8 cellular contexts compared by ENCODE assay signal in genomic region chr20:47502271-47502730, GRCh38. TPM values are rescaled to one million over a fixed set of nuclear protein-coding genes. Genes with fewer than 3 reads are reported as not detected.
DNase-seq lines count a peak whose midpoint lies in the region; ATAC-seq and TF ChIP-seq lines count a peak whose summit lies in the region.

No MANE protein-coding gene starts in this region.

- 1% methylated on average over 16 of the region's 21 CpGs; no CpG with 5 or more reads in 1 of the 2 donors for whole genome bisulfite sequencing in gastroesophageal sphincter (ENCODE audit: low coverage in 1 of 2), 2 donors

- POLR2A ChIA-PET in activated CD4-positive, alpha-beta memory T cell treated with anti-CD3 and anti-CD28 coated beads, Interleukin-2, amount 10 ng/mL, durations not matched to agents 7 days and 5 days (lab: Charles Lee): interaction anchor here (0.6 to 14.4 kb wide), 25 partner anchors 13 to 225 kb away, joined by 3 to 351 read pairs (median 8); partner anchors contain the start of gene ZMYND8

- peak overlapping the region; percentile 81 for H2AFZ ChIP-seq in parathyroid adenoma

- H3K27me3 Mint-ChIP-seq in activated CD4-positive, alpha-beta memory T cell treated with anti-CD3 and anti-CD28 coated beads, Interleukin-2, amount 10 ng/mL, durations not matched to agents 7 days and 5 days: no peaks in the 10 kb centered on the region

- peaks cover 33% of the 10 kb centered on the region for H3K36me3 Mint-ChIP-seq in activated CD4-positive, alpha-beta memory T cell treated with anti-CD3 and anti-CD28 coated beads, Interleukin-2, amount 10 ng/mL, durations not matched to agents 7 days and 5 days (ENCODE audit: low read depth)

- CTCF ChIA-PET in activated CD4-positive, alpha-beta memory T cell treated with anti-CD3 and anti-CD28 coated beads, Interleukin-2, amount 10 ng/mL, durations not matched to agents 7 days and 5 days (lab: Charles Lee): interaction anchor here (0.5 to 4.7 kb wide), 12 partner anchors 9 to 388 kb away, joined by 3 to 41 read pairs (median 6); partner anchors contain the start of gene ZMYND8

- H3K4me3 ChIP-seq in HL-60 (replicated peaks; ENCODE audit: insufficient read depth, low read length) (peak overlapping the region; percentile 97), gastroesophageal sphincter (peak overlapping the region; percentile 85 to 99), parathyroid adenoma (ENCODE audit: low read depth, low read length) (peak overlapping the region; percentile 74)

- H3K79me2 ChIP-seq in parathyroid adenoma: peaks cover 21% of the 10 kb centered on the region

- no peak for ATAC-seq in gastroesophageal sphincter

- peaks cover 6 to 54% (median 7%) of the 10 kb centered on the region in 3 donors for H3K4me1 ChIP-seq in gastroesophageal sphincter
- peaks cover 6% of the 10 kb centered on the region for H3K4me1 ChIP-seq in parathyroid adenoma

- peak overlapping the region; percentile 92 for H3K27ac Mint-ChIP-seq in activated CD4-positive, alpha-beta memory T cell treated with anti-CD3 and anti-CD28 coated beads, Interleukin-2, amount 10 ng/mL, durations not matched to agents 7 days and 5 days

- H3K9me3 Mint-ChIP-seq in activated CD4-positive, alpha-beta memory T cell treated with anti-CD3 and anti-CD28 coated beads, Interleukin-2, amount 10 ng/mL, durations not matched to agents 7 days and 5 days: no peaks in the 10 kb centered on the region

- H3K4me3 Mint-ChIP-seq in activated CD4-positive, alpha-beta memory T cell treated with anti-CD3 and anti-CD28 coated beads, Interleukin-2, amount 10 ng/mL, durations not matched to agents 7 days and 5 days: peak overlapping the region; percentile 94

- H3K4me2 ChIP-seq in parathyroid adenoma (ENCODE audit: low read length): peak overlapping the region; percentile 85

- no peak for TF ChIP-seq CTCF in C4-2B (conservative IDR thresholded peaks at IDR 0.05)
- no peak for TF ChIP-seq CTCF in HL-60 (IDR thresholded peaks at IDR 0.05; ENCODE audit: insufficient read depth, low read length)
- TF ChIP-seq CTCF in gastroesophageal sphincter (IDR thresholded peaks at IDR 0.05): no peak
- TF ChIP-seq CTCF in parathyroid adenoma (IDR thresholded peaks at IDR 0.05): no peak

- no peak for TF ChIP-seq POLR2A in gastroesophageal sphincter (IDR thresholded peaks at IDR 0.05)

- no peaks in the 10 kb centered on the region for H3K36me3 ChIP-seq in gastroesophageal sphincter
- no peaks in the 10 kb centered on the region for H3K36me3 ChIP-seq in parathyroid adenoma (ENCODE audit: control insufficient read depth, insufficient read depth, low read length)

- no peaks in the 10 kb centered on the region for H3K27me3 ChIP-seq in HL-60 (ENCODE audit: insufficient read depth, poor library complexity, severe bottlenecking)
- no peaks in the 10 kb centered on the region for H3K27me3 ChIP-seq in gastroesophageal sphincter
- no peaks in the 10 kb centered on the region for H3K27me3 ChIP-seq in parathyroid adenoma (ENCODE audit: control insufficient read depth, insufficient read depth, low read length)

- DNase-seq in HL-60 (ENCODE audit: low read depth in 1 of 2, low spot score in 1 of 2) (peak in 1 of 2 experiments; percentile 26), retina (no peak), NCI-H2029 treated with DMSO at 0.1 percent for 48 hours (lab: John Stamatoyannopoulos, UW) (no peak), iPS-NIHi7 (ENCODE audit: extremely low spot score) (no peak)
- DNase-seq in activated CD4-positive, alpha-beta memory T cell treated with anti-CD3 and anti-CD28 coated beads, Interleukin-2, amount 10 ng/mL, durations not matched to agents 7 days and 5 days: no peak

- H3K9me3 ChIP-seq in gastroesophageal sphincter (no peaks in the 10 kb centered on the region), parathyroid adenoma (ENCODE audit: control insufficient read depth, low read length) (no peaks in the 10 kb centered on the region)

- H3K9ac ChIP-seq in parathyroid adenoma: peak overlapping the region; percentile 85

- H3K4me1 Mint-ChIP-seq in activated CD4-positive, alpha-beta memory T cell treated with anti-CD3 and anti-CD28 coated beads, Interleukin-2, amount 10 ng/mL, durations not matched to agents 7 days and 5 days: peaks cover 62% of the 10 kb centered on the region

- TF ChIP-seq EP300 in gastroesophageal sphincter (IDR thresholded peaks at IDR 0.05): no peak

- peak overlapping the region; percentile 86 for H3K27ac ChIP-seq in C4-2B
- H3K27ac ChIP-seq in HL-60 (replicated peaks): peak overlapping the region; percentile 72
- peak overlapping the region; percentile 91 to 95 (median 95) for H3K27ac ChIP-seq in gastroesophageal sphincter
- H3K27ac ChIP-seq in parathyroid adenoma: peak overlapping the region; percentile 68

RNA-seq across cellular contexts. Expression of gene NCOA3, which starts 0.6 kb away (rescaled TPM):
- total RNA-seq in activated CD4-positive, alpha-beta memory T cell treated with anti-CD3 and anti-CD28 coated beads, Interleukin-2, amount 10 ng/mL, durations not matched to agents 7 days and 5 days: 10 to 100 TPM; 81.0 to 83.1 TPM
- total RNA-seq in gastroesophageal sphincter: 10 to 100 TPM; 28.8 to 44.5 (median 37.6) TPM
